16 cellular contexts compared by ENCODE assay signal in genomic region chr11:64841592-64842365, GRCh38. TPM values are rescaled to one million over a fixed set of nuclear protein-coding genes. Genes with fewer than 3 reads are reported as not detected.
DNase-seq lines count a peak whose midpoint lies in the region; ATAC-seq, FAIRE-seq and TF ChIP-seq lines count a peak whose summit lies in the region.
"Had no signal": no experiment of that assay in that cellular context is flagged by ENCODE, and none has a peak within 500 bp of the region (broad histone marks: within the 10 kb centered on the region; RNA-seq: fewer than 3 reads in every experiment).

No MANE protein-coding gene starts in this region.

- H3K9ac ChIP-seq in HUES6 (ENCODE audit: low read length) = peak overlapping the region; percentile 21
- peak overlapping the region; percentile 82 for H3K9ac ChIP-seq in keratinocyte (ENCODE audit: control insufficient read depth, extremely low read depth, insufficient read depth, low read length)
- H3K9ac ChIP-seq: BLaER1, parathyroid adenoma had no signal

- intact Hi-C loops in body of pancreas (cut with DNase I) = no loop called here

- no peak for TF ChIP-seq POLR2A in body of pancreas (IDR thresholded peaks at IDR 0.05)

- dilution Hi-C loops in keratinocyte (cut with MboI; ENCODE audit: extremely low pct_ligation_motif_present, low sequenced_read_pairs) = no loop called here

- no peaks in the 10 kb centered on the region for H3K9me1 ChIP-seq in keratinocyte (ENCODE audit: control insufficient read depth, extremely low read depth, insufficient read depth, low read length)

- WGBS in body of pancreas, 2 donors = 82 to 88% methylated on average over 6 to 14 of the region's 15 CpGs
- 94% methylated on average over 15 of the region's 15 CpGs for WGBS in thymus

- TF ChIP-seq CTCF in body of pancreas (IDR thresholded peaks at IDR 0.05) (no peak), keratinocyte (optimal IDR thresholded peaks at IDR 0.05 in 1 of 3, IDR thresholded peaks at IDR 0.05 in 1 of 3, conservative IDR thresholded peaks at IDR 0.05 in 1 of 3; ENCODE audit: extremely low read depth in 1 of 3, insufficient read depth in 2 of 3, low read length in 3 of 3) (no peak)

- H3K27ac ChIP-seq in HUES6 (ENCODE audit: low read depth, low read length) (peak overlapping the region; percentile 52), body of pancreas (peak overlapping the region in 3 of 4 donors; percentile 63 to 93 (median 86)), keratinocyte (ENCODE audit: control insufficient read depth, insufficient read depth, low read length) (peak overlapping the region; percentile 93), thymus (ENCODE audit: low read depth) (peak overlapping the region; percentile 39)
- H3K27ac ChIP-seq: BLaER1, parathyroid adenoma had no signal

- H3K27me3 ChIP-seq in HUES6 (ENCODE audit: control insufficient read depth, insufficient read depth, low read length) (no peaks in the 10 kb centered on the region), body of pancreas (no peaks in the 10 kb centered on the region), keratinocyte (ENCODE audit: control insufficient read depth, extremely low read depth, insufficient read depth, low read length) (no peaks in the 10 kb centered on the region), thymus (ENCODE audit: control insufficient read depth, insufficient read depth) (no peaks in the 10 kb centered on the region)

- H3K4me1 ChIP-seq in HUES6 (ENCODE audit: control insufficient read depth, insufficient read depth, low read length) = peaks cover 27% of the 10 kb centered on the region
- H3K4me1 ChIP-seq in body of pancreas = peaks cover 29% of the 10 kb centered on the region
- peaks cover 28% of the 10 kb centered on the region for H3K4me1 ChIP-seq in keratinocyte (ENCODE audit: control insufficient read depth, extremely low read depth, insufficient read depth, low read length)
- peaks cover 8% of the 10 kb centered on the region for H3K4me1 ChIP-seq in thymus (ENCODE audit: control insufficient read depth, insufficient read depth, low read length)
- H3K4me1 ChIP-seq: parathyroid adenoma had no signal

- H3K79me2 ChIP-seq in keratinocyte (ENCODE audit: control insufficient read depth, insufficient read depth, low read length) = peaks cover 13% of the 10 kb centered on the region
- H3K79me2 ChIP-seq: parathyroid adenoma had no signal

- H3K4me3 ChIP-seq in HUES6 (ENCODE audit: low read depth, low read length) (no peak overlapping the region), body of pancreas (no peak overlapping the region), keratinocyte (ENCODE audit: control insufficient read depth in 2 of 3, extremely low read depth in 1 of 3, insufficient read depth in 2 of 3, low read depth in 1 of 3, low read length in 3 of 3) (peak overlapping the region in 1 of 3 experiments; percentile 15), thymus (ENCODE audit: low read length) (no peak overlapping the region)
- H3K4me3 ChIP-seq: BLaER1 had no signal

- ATAC-seq in body of pancreas (no peak), left lobe of liver (no peak)
- ATAC-seq: activated T-helper 17 cell treated with anti-CD3 and anti-CD28 coated beads, Interleukin-2, amount 50 U/mL, for 72 hours had no signal

- no peak for FAIRE-seq in keratinocyte (lab: Jason Lieb, UNC)

- in situ Hi-C loops in KBM-7 (cut with MboI; ENCODE audit: low pct_unique_long_range_greater_than_20kb, low sequenced_read_pairs) = no loop called here

- H3K4me2 ChIP-seq in keratinocyte (ENCODE audit: control insufficient read depth, extremely low read depth, insufficient read depth, low read depth, low read length) = peak overlapping the region; percentile 99

- H4K20me1 ChIP-seq in keratinocyte (ENCODE audit: control insufficient read depth, extremely low read depth, insufficient read depth, low read length) = no peaks in the 10 kb centered on the region

- H3K9me3 ChIP-seq in HUES6 (ENCODE audit: control insufficient read depth, insufficient read depth, low read depth, low read length) (no peaks in the 10 kb centered on the region), body of pancreas (no peaks in the 10 kb centered on the region), keratinocyte (ENCODE audit: control insufficient read depth, low read depth, low read length) (no peaks in the 10 kb centered on the region), thymus (ENCODE audit: control insufficient read depth) (no peaks in the 10 kb centered on the region)
- H3K9me3 ChIP-seq: BLaER1 had no signal

- DNase-seq in body of pancreas (no peak), keratinocyte (ENCODE audit: low read depth, low spot score) (no peak), KBM-7 (no peak), left lobe of liver (ENCODE audit: low spot score) (no peak)
- no peak for DNase-seq in activated T-cell treated with anti-CD3 and anti-CD28 coated beads, Interleukin-2, amount 50 U/mL, for 1 hour
- DNase-seq: activated CD4-positive, alpha-beta memory T cell treated with anti-CD3 and anti-CD28 coated beads for 36 hours; amygdala; DMS53; NCI-H2029; NCI-H526; stimulated activated CD4-positive, alpha-beta T cell treated with anti-CD3 and anti-CD28 coated beads, Interleukin-12 subunit alpha, Interleukin-12 subunit beta, amount 100 ng/mL, for 4 hours had no signal

- no peak overlapping the region for H2AFZ ChIP-seq in keratinocyte (ENCODE audit: control insufficient read depth, low read length)
- H2AFZ ChIP-seq: parathyroid adenoma had no signal

- peaks cover 34% of the 10 kb centered on the region for H3K36me3 ChIP-seq in HUES6 (ENCODE audit: control insufficient read depth, insufficient read depth, low read length)
- H3K36me3 ChIP-seq in body of pancreas (replicated peaks in 1 of 2; ENCODE audit: insufficient read depth in 1 of 2, low read depth in 2 of 2) = peaks cover 0 to 18% of the 10 kb centered on the region in 2 donors
- H3K36me3 ChIP-seq in keratinocyte (ENCODE audit: control insufficient read depth in 2 of 2, extremely low read depth in 1 of 2, insufficient read depth in 2 of 2, low read length in 2 of 2) = peaks cover 16 to 17% of the 10 kb centered on the region in 2 experiments
- H3K36me3 ChIP-seq in thymus (ENCODE audit: control insufficient read depth, insufficient read depth) = peaks cover 12% of the 10 kb centered on the region
- H3K36me3 ChIP-seq: BLaER1 had no signal

RNA-seq across cellular contexts. Expression of gene CDC42BPG, which starts 2.7 kb away (rescaled TPM):
- total RNA-seq in body of pancreas = 10 to 100 TPM; 13.5 to 18.9 TPM
- 2.2 to 4.0 TPM (median 2.5 TPM) in 3 replicates for polyA plus RNA-seq in keratinocyte
- 2.5 TPM for polyA plus RNA-seq in keratinocyte (2011; ENCODE audit: low read depth)
- 1.4 and 3.5 TPM in 2 replicates for polyA plus RNA-seq in keratinocyte (2011; cell fraction: cytosol; rRNA removed)
- 9.9 and 12.9 TPM in 2 replicates for polyA plus RNA-seq in keratinocyte (2011; cell fraction: nucleus; rRNA removed)
- polyA plus RNA-seq in keratinocyte (2012; ENCODE audit: low replicate concordance) = 6.3 and 7.4 TPM in 2 replicates
- polyA minus RNA-seq in keratinocyte = 3.6 to 9.7 TPM (median 5.5 TPM) in 3 replicates
- polyA minus RNA-seq in keratinocyte (2011; cell fraction: cytosol; rRNA and poly(A)+ RNA removed) = 4.6 TPM
- 11.5 and 16.9 TPM in 2 replicates for polyA minus RNA-seq in keratinocyte (2011; cell fraction: nucleus; rRNA and poly(A)+ RNA removed)
- 7.4 TPM for polyA plus RNA-seq in thymus
- 1.2 TPM for total RNA-seq in left lobe of liver

RNA-seq across cellular contexts. Expression of gene MEN1, which starts 31.4 kb away (rescaled TPM):
- total RNA-seq in body of pancreas = 10 to 100 TPM; 18.8 to 18.9 TPM
- polyA plus RNA-seq in keratinocyte = 14.2 to 19.1 TPM (median 18.2 TPM) in 3 replicates
- 4.6 TPM for polyA plus RNA-seq in keratinocyte (2011; ENCODE audit: low read depth)
- 10.7 and 17.7 TPM in 2 replicates for polyA plus RNA-seq in keratinocyte (2011; cell fraction: cytosol; rRNA removed)
- polyA plus RNA-seq in keratinocyte (2011; cell fraction: nucleus; rRNA removed) = 39.7 and 52.7 TPM in 2 replicates
- polyA plus RNA-seq in keratinocyte (2012; ENCODE audit: low replicate concordance) = 19.6 and 27.4 TPM in 2 replicates
- polyA minus RNA-seq in keratinocyte = 12.3 to 50.8 TPM (median 16.1 TPM) in 3 replicates
- polyA minus RNA-seq in keratinocyte (2011; cell fraction: cytosol; rRNA and poly(A)+ RNA removed) = 35.9 TPM
- 25.9 and 29.3 TPM in 2 replicates for polyA minus RNA-seq in keratinocyte (2011; cell fraction: nucleus; rRNA and poly(A)+ RNA removed)
- 33.4 TPM for polyA plus RNA-seq in thymus
- 24.0 TPM for total RNA-seq in left lobe of liver

RNA-seq across cellular contexts. Expression of gene EHD1, which starts 36.6 kb away (rescaled TPM):
- total RNA-seq in body of pancreas (10 to 100 TPM; 18.7 to 45.2 TPM), left lobe of liver (29.9 TPM)
- polyA plus RNA-seq in keratinocyte (73.9 to 192 TPM (median 75.6 TPM) in 3 replicates), thymus (32.3 TPM)
- 89.7 TPM for polyA plus RNA-seq in keratinocyte (2011; ENCODE audit: low read depth)
- 69.4 and 117 TPM in 2 replicates for polyA plus RNA-seq in keratinocyte (2011; cell fraction: cytosol; rRNA removed)
- 139 and 148 TPM in 2 replicates for polyA plus RNA-seq in keratinocyte (2011; cell fraction: nucleus; rRNA removed)
- polyA plus RNA-seq in keratinocyte (2012; ENCODE audit: low replicate concordance) = 50.2 and 134 TPM in 2 replicates
- 107 to 412 TPM (median 144 TPM) in 3 replicates for polyA minus RNA-seq in keratinocyte
- 120 TPM for polyA minus RNA-seq in keratinocyte (2011; cell fraction: cytosol; rRNA and poly(A)+ RNA removed)
- polyA minus RNA-seq in keratinocyte (2011; cell fraction: nucleus; rRNA and poly(A)+ RNA removed) = 91.0 and 135 TPM in 2 replicates

RNA-seq across cellular contexts. Expression of gene MAP4K2, which starts 38.8 kb away (rescaled TPM):
- 10 to 100 TPM; 10.4 to 18.1 TPM for total RNA-seq in body of pancreas
- 6.7 to 12.5 TPM (median 10.7 TPM) in 3 replicates for polyA plus RNA-seq in keratinocyte
- 5.4 TPM for polyA plus RNA-seq in keratinocyte (2011; ENCODE audit: low read depth)
- 6.6 and 14.4 TPM in 2 replicates for polyA plus RNA-seq in keratinocyte (2011; cell fraction: cytosol; rRNA removed)
- polyA plus RNA-seq in keratinocyte (2011; cell fraction: nucleus; rRNA removed) = 13.5 and 16.6 TPM in 2 replicates
- 4.8 and 10.3 TPM in 2 replicates for polyA plus RNA-seq in keratinocyte (2012; ENCODE audit: low replicate concordance)
- 11.5 to 31.8 TPM (median 19.6 TPM) in 3 replicates for polyA minus RNA-seq in keratinocyte
- 19.4 TPM for polyA minus RNA-seq in keratinocyte (2011; cell fraction: cytosol; rRNA and poly(A)+ RNA removed)
- polyA minus RNA-seq in keratinocyte (2011; cell fraction: nucleus; rRNA and poly(A)+ RNA removed) = 3.7 and 10.6 TPM in 2 replicates
- 37.6 TPM for polyA plus RNA-seq in thymus
- total RNA-seq in left lobe of liver = 6.6 TPM

Comparison
In these comparisons a context has a peak if more than half of its experiments do, and no peak if none do; other contexts are left out.
1. H3K27ac ChIP-seq: peak in every context shown above with its lines; median percentile 93 in keratinocyte; 86 in body of pancreas; 52 in HUES6; 39 in thymus.